1 cellular context compared by ENCODE assay signal in the genomic region with DNA sequence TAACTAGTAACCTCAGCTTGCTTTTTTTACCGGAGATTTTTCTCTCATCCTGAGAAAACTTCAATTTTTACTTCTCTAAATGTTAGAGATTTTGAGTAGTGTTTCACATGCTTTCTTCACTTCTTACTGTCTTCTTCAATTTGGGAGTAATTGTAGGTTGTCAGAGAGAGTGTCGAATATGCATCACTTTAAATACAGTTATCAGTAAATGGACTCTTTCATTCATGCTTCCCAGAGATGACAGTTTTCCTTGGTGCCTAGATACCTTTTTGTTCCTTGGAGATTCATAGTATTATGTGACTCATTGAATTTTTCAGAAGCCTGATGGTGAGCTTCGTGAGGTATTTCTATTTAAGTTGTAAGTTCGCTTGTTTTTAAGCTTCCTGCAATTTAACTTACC.
TF ChIP-seq lines count a peak whose summit lies in the region.

No MANE protein-coding gene starts in this region.

TF ChIP-seq in GM23338, 12 proteins besides CTCF, POLR2A, EP300 and RAD21 (continued from another document):
- TF ChIP-seq, protein P1, sequence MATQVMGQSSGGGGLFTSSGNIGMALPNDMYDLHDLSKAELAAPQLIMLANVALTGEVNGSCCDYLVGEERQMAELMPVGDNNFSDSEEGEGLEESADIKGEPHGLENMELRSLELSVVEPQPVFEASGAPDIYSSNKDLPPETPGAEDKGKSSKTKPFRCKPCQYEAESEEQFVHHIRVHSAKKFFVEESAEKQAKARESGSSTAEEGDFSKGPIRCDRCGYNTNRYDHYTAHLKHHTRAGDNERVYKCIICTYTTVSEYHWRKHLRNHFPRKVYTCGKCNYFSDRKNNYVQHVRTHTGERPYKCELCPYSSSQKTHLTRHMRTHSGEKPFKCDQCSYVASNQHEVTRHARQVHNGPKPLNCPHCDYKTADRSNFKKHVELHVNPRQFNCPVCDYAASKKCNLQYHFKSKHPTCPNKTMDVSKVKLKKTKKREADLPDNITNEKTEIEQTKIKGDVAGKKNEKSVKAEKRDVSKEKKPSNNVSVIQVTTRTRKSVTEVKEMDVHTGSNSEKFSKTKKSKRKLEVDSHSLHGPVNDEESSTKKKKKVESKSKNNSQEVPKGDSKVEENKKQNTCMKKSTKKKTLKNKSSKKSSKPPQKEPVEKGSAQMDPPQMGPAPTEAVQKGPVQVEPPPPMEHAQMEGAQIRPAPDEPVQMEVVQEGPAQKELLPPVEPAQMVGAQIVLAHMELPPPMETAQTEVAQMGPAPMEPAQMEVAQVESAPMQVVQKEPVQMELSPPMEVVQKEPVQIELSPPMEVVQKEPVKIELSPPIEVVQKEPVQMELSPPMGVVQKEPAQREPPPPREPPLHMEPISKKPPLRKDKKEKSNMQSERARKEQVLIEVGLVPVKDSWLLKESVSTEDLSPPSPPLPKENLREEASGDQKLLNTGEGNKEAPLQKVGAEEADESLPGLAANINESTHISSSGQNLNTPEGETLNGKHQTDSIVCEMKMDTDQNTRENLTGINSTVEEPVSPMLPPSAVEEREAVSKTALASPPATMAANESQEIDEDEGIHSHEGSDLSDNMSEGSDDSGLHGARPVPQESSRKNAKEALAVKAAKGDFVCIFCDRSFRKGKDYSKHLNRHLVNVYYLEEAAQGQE (IDR thresholded peaks at IDR 0.05; ENCODE audit: unreplicated experiment) = no peak
- no peak for TF ChIP-seq EZH2 (IDR thresholded peaks at IDR 0.05; ENCODE audit: low read depth, unreplicated experiment)
- TF ChIP-seq STAT1 (IDR thresholded peaks at IDR 0.05; ENCODE audit: unreplicated experiment) = no peak
- TF ChIP-seq, protein P2, sequence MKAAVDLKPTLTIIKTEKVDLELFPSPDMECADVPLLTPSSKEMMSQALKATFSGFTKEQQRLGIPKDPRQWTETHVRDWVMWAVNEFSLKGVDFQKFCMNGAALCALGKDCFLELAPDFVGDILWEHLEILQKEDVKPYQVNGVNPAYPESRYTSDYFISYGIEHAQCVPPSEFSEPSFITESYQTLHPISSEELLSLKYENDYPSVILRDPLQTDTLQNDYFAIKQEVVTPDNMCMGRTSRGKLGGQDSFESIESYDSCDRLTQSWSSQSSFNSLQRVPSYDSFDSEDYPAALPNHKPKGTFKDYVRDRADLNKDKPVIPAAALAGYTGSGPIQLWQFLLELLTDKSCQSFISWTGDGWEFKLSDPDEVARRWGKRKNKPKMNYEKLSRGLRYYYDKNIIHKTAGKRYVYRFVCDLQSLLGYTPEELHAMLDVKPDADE (IDR thresholded peaks at IDR 0.05) = no peak
- TF ChIP-seq JUNB (IDR thresholded peaks at IDR 0.05; ENCODE audit: unreplicated experiment) = no peak
- TF ChIP-seq NANOG (IDR thresholded peaks at IDR 0.05; ENCODE audit: borderline replicate concordance) = no peak
- no peak for TF ChIP-seq CREB1 (CRISPR knock-in tag; IDR thresholded peaks at IDR 0.05; ENCODE audit: low read depth)
- no peak for TF ChIP-seq EZH2phosphoT487 (IDR thresholded peaks at IDR 0.05; ENCODE audit: unreplicated experiment)
- TF ChIP-seq ZNF331 (CRISPR knock-in tag; IDR thresholded peaks at IDR 0.05; ENCODE audit: low read depth) = no peak
